Comparison of ENCODE assay signal across 2 cellular contexts in genomic region chr4:15665738-15666365, GRCh38.
A peak's percentile ranks its signal among the peaks of the same experiment; 100 is the strongest.
TF ChIP-seq lines count a peak whose summit lies in the region.

No MANE protein-coding gene starts in this region.

TF ChIP-seq in liver, 16 proteins besides CTCF, POLR2A, EP300 and RAD21:
- TF ChIP-seq EGR1 (IDR thresholded peaks at IDR 0.05; ENCODE audit: low read depth in 2 of 2) (no peak), GABPA (IDR thresholded peaks at IDR 0.05 in 1 of 2, conservative IDR thresholded peaks at IDR 0.05 in 1 of 2) (no peak)
- TF ChIP-seq, protein P1, sequence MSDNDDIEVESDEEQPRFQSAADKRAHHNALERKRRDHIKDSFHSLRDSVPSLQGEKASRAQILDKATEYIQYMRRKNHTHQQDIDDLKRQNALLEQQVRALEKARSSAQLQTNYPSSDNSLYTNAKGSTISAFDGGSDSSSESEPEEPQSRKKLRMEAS (IDR thresholded peaks at IDR 0.05), result peak; percentile 18
- TF ChIP-seq, protein P2, sequence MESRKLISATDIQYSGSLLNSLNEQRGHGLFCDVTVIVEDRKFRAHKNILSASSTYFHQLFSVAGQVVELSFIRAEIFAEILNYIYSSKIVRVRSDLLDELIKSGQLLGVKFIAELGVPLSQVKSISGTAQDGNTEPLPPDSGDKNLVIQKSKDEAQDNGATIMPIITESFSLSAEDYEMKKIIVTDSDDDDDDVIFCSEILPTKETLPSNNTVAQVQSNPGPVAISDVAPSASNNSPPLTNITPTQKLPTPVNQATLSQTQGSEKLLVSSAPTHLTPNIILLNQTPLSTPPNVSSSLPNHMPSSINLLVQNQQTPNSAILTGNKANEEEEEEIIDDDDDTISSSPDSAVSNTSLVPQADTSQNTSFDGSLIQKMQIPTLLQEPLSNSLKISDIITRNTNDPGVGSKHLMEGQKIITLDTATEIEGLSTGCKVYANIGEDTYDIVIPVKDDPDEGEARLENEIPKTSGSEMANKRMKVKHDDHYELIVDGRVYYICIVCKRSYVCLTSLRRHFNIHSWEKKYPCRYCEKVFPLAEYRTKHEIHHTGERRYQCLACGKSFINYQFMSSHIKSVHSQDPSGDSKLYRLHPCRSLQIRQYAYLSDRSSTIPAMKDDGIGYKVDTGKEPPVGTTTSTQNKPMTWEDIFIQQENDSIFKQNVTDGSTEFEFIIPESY (IDR thresholded peaks at IDR 0.05), result no peak

TF ChIP-seq in HepG2, 621 proteins besides CTCF, POLR2A, EP300 and RAD21:
- TF ChIP-seq ZIK1 (CRISPR knock-in tag; IDR thresholded peaks at IDR 0.05; ENCODE audit: borderline replicate concordance, low read depth) (no peak), CEBPB (IDR thresholded peaks at IDR 0.05; ENCODE audit: borderline replicate concordance, low read depth, low read length) (no peak), THYN1 (CRISPR knock-in tag; IDR thresholded peaks at IDR 0.05; ENCODE audit: borderline replicate concordance, low read depth) (no peak), SAP130 (CRISPR knock-in tag; IDR thresholded peaks at IDR 0.05; ENCODE audit: low read depth) (no peak), EEA1 (CRISPR knock-in tag; IDR thresholded peaks at IDR 0.05; ENCODE audit: borderline replicate concordance) (no peak), PRPF4 (IDR thresholded peaks at IDR 0.05; ENCODE audit: low read depth, low read length, poor library complexity, severe bottlenecking) (no peak), ZNF878 (CRISPR knock-in tag; IDR thresholded peaks at IDR 0.05) (no peak), MIXL1 (CRISPR knock-in tag; IDR thresholded peaks at IDR 0.05) (no peak), NR2F2 (IDR thresholded peaks at IDR 0.05; ENCODE audit: borderline replicate concordance, low read depth) (no peak)
